Comparison of ENCODE assay signal across 8 cellular contexts in genomic region chr11:128517457-128518230, GRCh38.
DNase-seq lines count a peak whose midpoint lies in the region; ATAC-seq and TF ChIP-seq lines count a peak whose summit lies in the region.

No MANE protein-coding gene starts in this region.

- in situ Hi-C loops in HAP-1 (cut with MboI; ENCODE audit: low sequenced_read_pairs): no loop called here

- no peak for TF ChIP-seq CTCF in lung (IDR thresholded peaks at IDR 0.05; ENCODE audit: control extremely low read depth, extremely low read depth)

- 53% methylated on average over 5 of the region's 5 CpGs for WGBS in right cardiac atrium
- WGBS in lung, 2 donors: 50 to 66% methylated on average over 5 of the region's 5 CpGs

- H3K27ac ChIP-seq in right cardiac atrium (ENCODE audit: low read length) (peak overlapping the region; percentile 73), lung (ENCODE audit: low read depth in 1 of 2, low read length in 1 of 2) (peak overlapping the region; percentile 49 to 69)

- H3K9me3 ChIP-seq in right cardiac atrium (ENCODE audit: control insufficient read depth, low read length) (no peaks in the 10 kb centered on the region), lung (ENCODE audit: control insufficient read depth in 2 of 2, insufficient read depth in 1 of 2, low read length in 1 of 2) (peaks cover 0 to 2% of the 10 kb centered on the region in 2 donors), HAP-1 (no peaks in the 10 kb centered on the region)

- H3K36me3 ChIP-seq in lung (ENCODE audit: control insufficient read depth in 2 of 2, insufficient read depth in 2 of 2, low read length in 2 of 2) (peaks cover 4 to 6% of the 10 kb centered on the region in 2 donors), HAP-1 (replicated peaks) (no peaks in the 10 kb centered on the region)

- no peaks in the 10 kb centered on the region for H3K27me3 Mint-ChIP-seq in activated naive CD8-positive, alpha-beta T cell treated with anti-CD3 and anti-CD28 coated beads, Interleukin-2, amount 10 ng/mL, durations not matched to agents 7 days and 5 days

- peaks cover 82% of the 10 kb centered on the region for H3K36me3 Mint-ChIP-seq in activated naive CD8-positive, alpha-beta T cell treated with anti-CD3 and anti-CD28 coated beads, Interleukin-2, amount 10 ng/mL, durations not matched to agents 7 days and 5 days

- H3K4me3 ChIP-seq in right cardiac atrium (ENCODE audit: low read length) (peak overlapping the region; percentile 93), lung (no peak overlapping the region), HAP-1 (no peak overlapping the region)

- peak overlapping the region; percentile 97 for H3K27ac Mint-ChIP-seq in activated naive CD8-positive, alpha-beta T cell treated with anti-CD3 and anti-CD28 coated beads, Interleukin-2, amount 10 ng/mL, durations not matched to agents 7 days and 5 days

- H3K4me1 ChIP-seq in right cardiac atrium (ENCODE audit: control insufficient read depth, insufficient read depth, low read length) (no peaks in the 10 kb centered on the region), lung (ENCODE audit: control insufficient read depth in 2 of 2, insufficient read depth in 2 of 2, low read length in 2 of 2) (peaks cover 3 to 41% of the 10 kb centered on the region in 2 donors), HAP-1 (peaks cover 2% of the 10 kb centered on the region)

- no peaks in the 10 kb centered on the region for H3K27me3 ChIP-seq in right cardiac atrium (ENCODE audit: control insufficient read depth, insufficient read depth)
- no peaks in the 10 kb centered on the region for H3K27me3 ChIP-seq in lung (ENCODE audit: control insufficient read depth, insufficient read depth)
- peaks cover 7% of the 10 kb centered on the region; the same call in 1 of the 2 replicates for H3K27me3 ChIP-seq in HAP-1 (ENCODE audit: low read depth)

- ATAC-seq in right cardiac atrium: no peak
- ATAC-seq in left ventricle myocardium superior: no peak
- no peak for ATAC-seq in activated naive CD8-positive, alpha-beta T cell treated with anti-CD3 and anti-CD28 coated beads, Interleukin-2, amount 10 ng/mL, durations not matched to agents 7 days and 5 days (ENCODE audit: low read depth)
- ATAC-seq in lung (ENCODE audit: insufficient read depth, low FRiP score): no peak
- no peak for ATAC-seq in GM18907 (IDR thresholded peaks at IDR 0.05; ENCODE audit: unreplicated experiment)
- no peak for ATAC-seq in HG03521 (IDR thresholded peaks at IDR 0.05; ENCODE audit: unreplicated experiment)

- H3K4me3 Mint-ChIP-seq in activated naive CD8-positive, alpha-beta T cell treated with anti-CD3 and anti-CD28 coated beads, Interleukin-2, amount 10 ng/mL, durations not matched to agents 7 days and 5 days: peak overlapping the region; percentile 98

- peaks cover 48% of the 10 kb centered on the region for H3K4me1 Mint-ChIP-seq in activated naive CD8-positive, alpha-beta T cell treated with anti-CD3 and anti-CD28 coated beads, Interleukin-2, amount 10 ng/mL, durations not matched to agents 7 days and 5 days

- POLR2A ChIA-PET in activated naive CD8-positive, alpha-beta T cell treated with anti-CD3 and anti-CD28 coated beads, Interleukin-2, amount 10 ng/mL, durations not matched to agents 7 days and 5 days (lab: Charles Lee): interaction anchor here (0.6 to 34.4 kb wide), 22 partner anchors 7 to 227 kb away, joined by 3 to 716 read pairs (median 8); partner anchors contain the start of gene FLI1

- H3K9me3 Mint-ChIP-seq in activated naive CD8-positive, alpha-beta T cell treated with anti-CD3 and anti-CD28 coated beads, Interleukin-2, amount 10 ng/mL, durations not matched to agents 7 days and 5 days: no peaks in the 10 kb centered on the region

- intact Hi-C loops in right cardiac atrium (cut with DNase I): loop anchor here in 2 of 4 donors (10.0 kb wide), 1 partner anchor 53 kb away; no protein-coding TSS in a partner anchor
- intact Hi-C loops in left ventricle myocardium superior (cut with micrococcal nuclease): no loop called here

- DNase-seq in right cardiac atrium: no peak
- no peak for DNase-seq in left ventricle myocardium superior
- DNase-seq in activated naive CD8-positive, alpha-beta T cell treated with anti-CD3 and anti-CD28 coated beads, Interleukin-2, amount 10 ng/mL, durations not matched to agents 7 days and 5 days: no peak
- no peak for DNase-seq in lung (ENCODE audit: low spot score)
- no peak for DNase-seq in DMS79 (lab: John Stamatoyannopoulos, UW)
- DNase-seq in HAP-1 (ENCODE audit: low spot score in 2 of 2): no peak
